Comparison of ENCODE assay signal across 16 cellular contexts in the genomic region with DNA sequence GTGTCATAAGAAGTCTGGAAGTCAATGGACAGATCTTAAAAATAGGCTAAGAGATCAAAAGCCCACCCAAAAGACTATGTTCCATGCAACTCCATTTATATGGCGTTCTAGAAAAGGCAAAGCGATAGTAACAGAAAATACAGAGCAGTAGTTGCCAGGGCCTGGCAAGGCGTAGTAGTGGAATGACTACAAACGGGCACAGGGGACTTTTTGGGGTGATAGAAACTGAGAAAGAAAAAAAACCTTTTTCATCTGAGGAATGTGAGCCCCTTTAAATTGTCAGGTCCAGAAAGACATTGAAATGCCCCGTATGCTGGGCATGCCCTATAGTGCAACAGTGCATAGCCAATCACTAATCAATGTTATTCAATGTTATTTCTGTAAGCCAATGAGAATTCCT. TPM values are rescaled to one million over a fixed set of nuclear protein-coding genes. Genes with fewer than 3 reads are reported as not detected.
DNase-seq lines count a peak whose midpoint lies in the region; ATAC-seq lines count a peak whose summit lies in the region.
"Had no signal": no experiment of that assay in that cellular context is flagged by ENCODE, and none has a peak within 500 bp of the region (broad histone marks: within the 10 kb centered on the region; RNA-seq: fewer than 3 reads in every experiment).

No MANE protein-coding gene starts in this region.

- H2BK120ac ChIP-seq in mesenchymal stem cell (ENCODE audit: low read depth, low read length) = no peak overlapping the region

- no peak overlapping the region for H3K4me2 ChIP-seq in mesenchymal stem cell (ENCODE audit: low read length, poor library complexity, severe bottlenecking)
- H3K4me2 ChIP-seq: KMS-11 had no signal

- H3K9ac ChIP-seq in mesenchymal stem cell (ENCODE audit: low read length) = no peak overlapping the region
- H3K9ac ChIP-seq: KMS-11 had no signal

- peaks cover 4% of the 10 kb centered on the region for H3K27me3 Mint-ChIP-seq in CD4-positive, CD25-positive, alpha-beta regulatory T cell

- no peaks in the 10 kb centered on the region for H3K27me3 ChIP-seq in CD4-positive, CD25-positive, alpha-beta regulatory T cell (ENCODE audit: control insufficient read depth, insufficient read depth, low read length)
- no peaks in the 10 kb centered on the region for H3K27me3 ChIP-seq in mesenchymal stem cell (ENCODE audit: control insufficient read depth in 1 of 2, insufficient read depth in 1 of 2, low read length in 2 of 2)
- H3K27me3 ChIP-seq: gastrocnemius medialis had no signal

- H3K4me1 ChIP-seq in CD4-positive, CD25-positive, alpha-beta regulatory T cell (ENCODE audit: control insufficient read depth, insufficient read depth, low read length, poor library complexity, severe bottlenecking) = no peaks in the 10 kb centered on the region
- peaks cover 24% of the 10 kb centered on the region for H3K4me1 ChIP-seq in mesenchymal stem cell (ENCODE audit: control insufficient read depth, insufficient read depth, low read depth, low read length)

- H4K91ac ChIP-seq in mesenchymal stem cell (ENCODE audit: low read length) = no peak overlapping the region

- no peak for ATAC-seq in CD4-positive, CD25-positive, alpha-beta regulatory T cell (ENCODE audit: low read depth in 2 of 2)
- ATAC-seq in GM18907 (IDR thresholded peaks at IDR 0.05; ENCODE audit: unreplicated experiment) (peak; percentile 68), HG03196 (IDR thresholded peaks at IDR 0.05; ENCODE audit: unreplicated experiment) (peak; percentile 46)
- ATAC-seq: gastrocnemius medialis had no signal

- H3K9me3 ChIP-seq in CD4-positive, CD25-positive, alpha-beta regulatory T cell (ENCODE audit: control insufficient read depth in 2 of 2, low read length in 2 of 2) = no peaks in the 10 kb centered on the region
- H3K9me3 ChIP-seq in mesenchymal stem cell (ENCODE audit: control insufficient read depth, low read length) = no peaks in the 10 kb centered on the region
- H3K9me3 ChIP-seq: gastrocnemius medialis had no signal

- no peak overlapping the region for H3K4ac ChIP-seq in mesenchymal stem cell (ENCODE audit: low read depth in 1 of 2, low read length in 2 of 2)

- DNase-seq in CD4-positive, CD25-positive, alpha-beta regulatory T cell = no peak
- DNase-seq in mesenchymal stem cell = no peak
- no peak for DNase-seq in NCI-H2171 (lab: John Stamatoyannopoulos, UW)
- no peak for DNase-seq in NOMO-1 treated with dmso at 0.1 percent for 144 hours (lab: John Stamatoyannopoulos, UW; ENCODE audit: unreplicated experiment)
- no peak for DNase-seq in SKM-1 (lab: John Stamatoyannopoulos, UW; ENCODE audit: unreplicated experiment)
- DNase-seq in NCI-H510A (lab: John Stamatoyannopoulos, UW) = no peak
- DNase-seq: gastrocnemius medialis; GF-D8; immature natural killer cell; NCI-H146; NCI-H510A treated with DMSO at 0.1 percent for 48 hours; stimulated activated naive CD4-positive, alpha-beta T cell treated with Interleukin-2 at 50 U/mL for 16 hours had no signal

- 98% methylated on average over 5 of the region's 5 CpGs for WGBS in mesenchymal stem cell

- peaks cover 0 to 1% (median 0%) of the 10 kb centered on the region in 7 donors for H3K9me3 Mint-ChIP-seq in CD4-positive, CD25-positive, alpha-beta regulatory T cell
- H3K9me3 Mint-ChIP-seq: immature natural killer cell had no signal

- H3K4me3 Mint-ChIP-seq in CD4-positive, CD25-positive, alpha-beta regulatory T cell = peak overlapping the region in 1 of 4 donors; percentile 14
- H3K4me3 Mint-ChIP-seq: immature natural killer cell had no signal

- no peak overlapping the region for H3K18ac ChIP-seq in mesenchymal stem cell (ENCODE audit: low read depth in 1 of 2, low read length in 2 of 2)

- no peak overlapping the region for H3K23ac ChIP-seq in mesenchymal stem cell (ENCODE audit: low read length in 2 of 2)

- no peak overlapping the region for H4K8ac ChIP-seq in mesenchymal stem cell (ENCODE audit: low read length)

- H3K27ac ChIP-seq in CD4-positive, CD25-positive, alpha-beta regulatory T cell (ENCODE audit: insufficient read depth, low read length, poor library complexity, severe bottlenecking) = no peak overlapping the region
- no peak overlapping the region for H3K27ac ChIP-seq in mesenchymal stem cell (ENCODE audit: low read length, poor library complexity, severe bottlenecking)
- H3K27ac ChIP-seq: HL-60, KMS-11 had no signal

- peaks cover 0 to 20% (median 12%) of the 10 kb centered on the region in 4 donors for H3K4me1 Mint-ChIP-seq in CD4-positive, CD25-positive, alpha-beta regulatory T cell
- H3K4me1 Mint-ChIP-seq: immature natural killer cell had no signal

- peak overlapping the region; percentile 34 for H3K4me3 ChIP-seq in CD4-positive, CD25-positive, alpha-beta regulatory T cell (ENCODE audit: low read depth, low read length)
- H3K4me3 ChIP-seq in mesenchymal stem cell (ENCODE audit: insufficient read depth in 1 of 2, low read depth in 1 of 2, low read length in 2 of 2) = no peak overlapping the region
- H3K4me3 ChIP-seq: gastrocnemius medialis had no signal

- no peak overlapping the region for H3K27ac Mint-ChIP-seq in CD4-positive, CD25-positive, alpha-beta regulatory T cell
- H3K27ac Mint-ChIP-seq: immature natural killer cell had no signal

- H2AFZ ChIP-seq in mesenchymal stem cell (ENCODE audit: low read depth, low read length) = no peak overlapping the region

- peak overlapping the region; percentile 66 for H2AK5ac ChIP-seq in mesenchymal stem cell (ENCODE audit: low read length, severe bottlenecking)

- H3K14ac ChIP-seq in mesenchymal stem cell (ENCODE audit: low read length in 2 of 2) = no peak overlapping the region

- no peaks in the 10 kb centered on the region for H3K36me3 ChIP-seq in CD4-positive, CD25-positive, alpha-beta regulatory T cell (ENCODE audit: control insufficient read depth, insufficient read depth, low read length)
- no peaks in the 10 kb centered on the region for H3K36me3 ChIP-seq in mesenchymal stem cell (ENCODE audit: control insufficient read depth in 1 of 2, insufficient read depth in 2 of 2, low read depth in 1 of 2, low read length in 2 of 2)
- H3K36me3 ChIP-seq: gastrocnemius medialis had no signal

- H2BK12ac ChIP-seq in mesenchymal stem cell (ENCODE audit: low read length in 2 of 2) = no peak overlapping the region

- no peaks in the 10 kb centered on the region for H3K36me3 Mint-ChIP-seq in CD4-positive, CD25-positive, alpha-beta regulatory T cell
- H3K36me3 Mint-ChIP-seq: immature natural killer cell had no signal

- H3K79me1 ChIP-seq in mesenchymal stem cell (replicated peaks; ENCODE audit: low read length, poor library complexity, severe bottlenecking) = no peaks in the 10 kb centered on the region

- no peak overlapping the region for H2BK5ac ChIP-seq in mesenchymal stem cell (ENCODE audit: low read depth, low read length, poor library complexity, severe bottlenecking)

- H2BK15ac ChIP-seq in mesenchymal stem cell (ENCODE audit: low read depth, poor library complexity, severe bottlenecking) = no peak overlapping the region

RNA-seq across cellular contexts. Expression of a gene that starts 47.2 kb away (rescaled TPM):
- total RNA-seq in CD4-positive, CD25-positive, alpha-beta regulatory T cell = 6.0 TPM
- 10 to 100 TPM; 17.3 to 23.8 (median 21.8) TPM for polyA plus RNA-seq in CD4-positive, CD25-positive, alpha-beta regulatory T cell
- 2.1 TPM for polyA plus RNA-seq in mesenchymal stem cell (2013, experiment 1 of 2)
- 2.1 TPM for polyA plus RNA-seq in mesenchymal stem cell (2013, experiment 2 of 2)

RNA-seq across cellular contexts. Expression of a gene that starts 50.4 kb away (rescaled TPM):
- total RNA-seq in CD4-positive, CD25-positive, alpha-beta regulatory T cell = 1.1 TPM
- not detected for polyA plus RNA-seq in CD4-positive, CD25-positive, alpha-beta regulatory T cell
- polyA plus RNA-seq in mesenchymal stem cell (2013, experiment 1 of 2) = 40.5 TPM
- 41.6 TPM for polyA plus RNA-seq in mesenchymal stem cell (2013, experiment 2 of 2)
- polyA plus RNA-seq: immature natural killer cell had no signal

Comparison
In these comparisons a context has a peak if more than half of its experiments do, and no peak if none do; other contexts are left out.
1. ATAC-seq: peak in GM18907 (single experiment) and HG03196 (single experiment); none in CD4-positive, CD25-positive, alpha-beta regulatory T cell (0 of 2).